Comparison of ENCODE assay signal across 8 cellular contexts in genomic region chr19:6530385-6531162, GRCh38. TPM values are rescaled to one million over a fixed set of nuclear protein-coding genes. Genes with fewer than 3 reads are reported as not detected.
A peak's percentile ranks its signal among the peaks of the same experiment; 100 is the strongest.
DNase-seq lines count a peak whose midpoint lies in the region; ATAC-seq and TF ChIP-seq lines count a peak whose summit lies in the region.

A gene with protein sequence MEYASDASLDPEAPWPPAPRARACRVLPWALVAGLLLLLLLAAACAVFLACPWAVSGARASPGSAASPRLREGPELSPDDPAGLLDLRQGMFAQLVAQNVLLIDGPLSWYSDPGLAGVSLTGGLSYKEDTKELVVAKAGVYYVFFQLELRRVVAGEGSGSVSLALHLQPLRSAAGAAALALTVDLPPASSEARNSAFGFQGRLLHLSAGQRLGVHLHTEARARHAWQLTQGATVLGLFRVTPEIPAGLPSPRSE (plus strand): TSS chr19:6531026. CDS start chr19:6531037, 11 bp downstream.

- H3K9me3 ChIP-seq in A673 (ENCODE audit: low read depth, low read length, poor library complexity, severe bottlenecking): no peaks in the 10 kb centered on the region
- H3K9me3 ChIP-seq in HUES48 (ENCODE audit: control insufficient read depth, insufficient read depth, low read length): no peaks in the 10 kb centered on the region; the same call in 1 of the 2 replicates
- no peaks in the 10 kb centered on the region for H3K9me3 ChIP-seq in neural cell (ENCODE audit: low read length)

- H3K27me3 ChIP-seq in A673 (replicated peaks; ENCODE audit: insufficient read depth, low read depth, low read length, poor library complexity) (no peaks in the 10 kb centered on the region), HUES48 (ENCODE audit: control insufficient read depth, insufficient read depth, low read length) (peaks cover 58% of the 10 kb centered on the region), neural cell (ENCODE audit: insufficient read depth, low read depth, low read length) (peaks cover 33% of the 10 kb centered on the region)

- H3K4me2 ChIP-seq in neural cell (ENCODE audit: low read length): peak within 1 kb of the TSS; percentile 65

- H3K4me1 ChIP-seq in A673 (ENCODE audit: insufficient read depth, low read length, poor library complexity, severe bottlenecking): peaks cover 32% of the 10 kb centered on the region
- peaks cover 12% of the 10 kb centered on the region; the same call in 1 of the 2 replicates for H3K4me1 ChIP-seq in HUES48 (ENCODE audit: control insufficient read depth, insufficient read depth, low read length)

- H3K36me3 ChIP-seq in A673 (ENCODE audit: insufficient read depth, low read length, poor library complexity, severe bottlenecking) (peaks cover 5% of the 10 kb centered on the region), HUES48 (ENCODE audit: control insufficient read depth, insufficient read depth, low read length) (no peaks in the 10 kb centered on the region), neural cell (ENCODE audit: insufficient read depth, low read length) (no peaks in the 10 kb centered on the region)

- peak within 1 kb of the TSS; percentile 94 for H3K4me3 ChIP-seq in A673 (ENCODE audit: low read depth, low read length, poor library complexity, severe bottlenecking)
- H3K4me3 ChIP-seq in HUES48 (ENCODE audit: low read depth, low read length): peak within 1 kb of the TSS; percentile 71
- peak within 1 kb of the TSS; percentile 85 for H3K4me3 ChIP-seq in neural cell (ENCODE audit: low read length)

- H3K36me3 Mint-ChIP-seq in stimulated activated naive CD8-positive, alpha-beta T cell treated with anti-CD3 and anti-CD28 coated beads, Interleukin-15, Interleukin-2, amounts not matched to agents 100 ng/mL and 50 ng/mL, for 24 hours (ENCODE audit: low read depth): peaks cover 7% of the 10 kb centered on the region

- no peaks in the 10 kb centered on the region for H3K9me3 Mint-ChIP-seq in stimulated activated naive CD8-positive, alpha-beta T cell treated with anti-CD3 and anti-CD28 coated beads, Interleukin-15, Interleukin-2, amounts not matched to agents 100 ng/mL and 50 ng/mL, for 24 hours

- peak within 1 kb of the TSS; percentile 90 for H3K27ac Mint-ChIP-seq in stimulated activated naive CD8-positive, alpha-beta T cell treated with anti-CD3 and anti-CD28 coated beads, Interleukin-15, Interleukin-2, amounts not matched to agents 100 ng/mL and 50 ng/mL, for 24 hours

- peak within 1 kb of the TSS; percentile 48; the same call in 1 of the 2 replicates for H3K9ac ChIP-seq in HUES48 (ENCODE audit: low read depth, low read length)
- peak within 1 kb of the TSS; percentile 78 for H3K9ac ChIP-seq in neural cell (ENCODE audit: low read length)

- no peaks in the 10 kb centered on the region for H3K79me2 ChIP-seq in neural cell (replicated peaks; ENCODE audit: insufficient read depth, low read length)

- H3K9me2 ChIP-seq in neural cell (ENCODE audit: insufficient read depth, low read length): no peaks in the 10 kb centered on the region

- POLR2A ChIA-PET in A673 (lab: Charles Lee; ENCODE audit: low non-redundant PET): interaction anchor here (0.5 to 1.0 kb wide), 13 partner anchors 9 to 864 kb away, joined by 3 to 11 read pairs (median 4); partner anchors contain the start of gene CLPP

- TF ChIP-seq CTCF in A673 (conservative IDR thresholded peaks at IDR 0.05; ENCODE audit: low read depth, low read length) (no peak), neural cell (IDR thresholded peaks at IDR 0.05; ENCODE audit: poor library complexity, severe bottlenecking) (no peak)

- TF ChIP-seq EP300 in neural cell (conservative IDR thresholded peaks at IDR 0.05; ENCODE audit: poor library complexity, severe bottlenecking): peak; percentile 39

- peak; percentile 100 for TF ChIP-seq POLR2A in Raji (IDR thresholded peaks at IDR 0.05; ENCODE audit: insufficient read depth, low read depth, low read length)

- H3K4me1 Mint-ChIP-seq in stimulated activated naive CD8-positive, alpha-beta T cell treated with anti-CD3 and anti-CD28 coated beads, Interleukin-15, Interleukin-2, amounts not matched to agents 100 ng/mL and 50 ng/mL, for 24 hours (ENCODE audit: low read depth): peaks cover 38% of the 10 kb centered on the region

- TSS peak; percentile 77 for BruUV-seq in A673 (replicated peaks; lab: Mats Ljungman, UMichigan)

- peak; percentile 92 for DNase-seq in A673 (ENCODE audit: low spot score)
- DNase-seq in activated gamma-delta T cell (lab: John Stamatoyannopoulos, UW): peak; percentile 65
- DNase-seq in fibroblast of the conjunctiva (ENCODE audit: low read depth): peak; percentile 66

- peak; percentile 40 for TF ChIP-seq RAD21 in neural cell (conservative IDR thresholded peaks at IDR 0.05)

- H3K27ac ChIP-seq in A673 (ENCODE audit: low read depth, low read length, poor library complexity, severe bottlenecking) (peak within 1 kb of the TSS; percentile 95), HUES48 (ENCODE audit: low read depth, low read length) (no peak within 1 kb of the TSS), neural cell (ENCODE audit: low read length) (no peak within 1 kb of the TSS)

- no peaks in the 10 kb centered on the region for H3F3A ChIP-seq in neural cell (ENCODE audit: insufficient read depth, low read length, poor library complexity, severe bottlenecking)

- ATAC-seq in GM18873 (IDR thresholded peaks at IDR 0.05; ENCODE audit: low FRiP score, unreplicated experiment): peak; percentile 35

- peak within 1 kb of the TSS; percentile 88 for H3K4me3 Mint-ChIP-seq in stimulated activated naive CD8-positive, alpha-beta T cell treated with anti-CD3 and anti-CD28 coated beads, Interleukin-15, Interleukin-2, amounts not matched to agents 100 ng/mL and 50 ng/mL, for 24 hours

- H3K27me3 Mint-ChIP-seq in stimulated activated naive CD8-positive, alpha-beta T cell treated with anti-CD3 and anti-CD28 coated beads, Interleukin-15, Interleukin-2, amounts not matched to agents 100 ng/mL and 50 ng/mL, for 24 hours: peaks cover 35% of the 10 kb centered on the region

- intact Hi-C loops in A673 (cut with micrococcal nuclease; ENCODE audit: unreplicated experiment): no loop called here

- CTCF ChIA-PET in A673 (lab: Charles Lee): interaction anchor here (0.6 to 1.0 kb wide), 2 partner anchors 12 to 14 kb away, joined by 3 to 8 read pairs; no protein-coding TSS in a partner anchor

- peak within 1 kb of the TSS; percentile 66 for H2AFZ ChIP-seq in neural cell (ENCODE audit: low read depth, low read length)

- H4K20me1 ChIP-seq in neural cell (ENCODE audit: insufficient read depth): no peaks in the 10 kb centered on the region

TF ChIP-seq in neural cell, 6 proteins besides CTCF, POLR2A, EP300 and RAD21:
- TF ChIP-seq POLR2AphosphoS5 (IDR thresholded peaks at IDR 0.05): peak; percentile 79
- TF ChIP-seq EZH2 (IDR thresholded peaks at IDR 0.05; ENCODE audit: borderline replicate concordance, insufficient read depth, low read length, poor library complexity, severe bottlenecking): no peak
- TF ChIP-seq, protein P1, sequence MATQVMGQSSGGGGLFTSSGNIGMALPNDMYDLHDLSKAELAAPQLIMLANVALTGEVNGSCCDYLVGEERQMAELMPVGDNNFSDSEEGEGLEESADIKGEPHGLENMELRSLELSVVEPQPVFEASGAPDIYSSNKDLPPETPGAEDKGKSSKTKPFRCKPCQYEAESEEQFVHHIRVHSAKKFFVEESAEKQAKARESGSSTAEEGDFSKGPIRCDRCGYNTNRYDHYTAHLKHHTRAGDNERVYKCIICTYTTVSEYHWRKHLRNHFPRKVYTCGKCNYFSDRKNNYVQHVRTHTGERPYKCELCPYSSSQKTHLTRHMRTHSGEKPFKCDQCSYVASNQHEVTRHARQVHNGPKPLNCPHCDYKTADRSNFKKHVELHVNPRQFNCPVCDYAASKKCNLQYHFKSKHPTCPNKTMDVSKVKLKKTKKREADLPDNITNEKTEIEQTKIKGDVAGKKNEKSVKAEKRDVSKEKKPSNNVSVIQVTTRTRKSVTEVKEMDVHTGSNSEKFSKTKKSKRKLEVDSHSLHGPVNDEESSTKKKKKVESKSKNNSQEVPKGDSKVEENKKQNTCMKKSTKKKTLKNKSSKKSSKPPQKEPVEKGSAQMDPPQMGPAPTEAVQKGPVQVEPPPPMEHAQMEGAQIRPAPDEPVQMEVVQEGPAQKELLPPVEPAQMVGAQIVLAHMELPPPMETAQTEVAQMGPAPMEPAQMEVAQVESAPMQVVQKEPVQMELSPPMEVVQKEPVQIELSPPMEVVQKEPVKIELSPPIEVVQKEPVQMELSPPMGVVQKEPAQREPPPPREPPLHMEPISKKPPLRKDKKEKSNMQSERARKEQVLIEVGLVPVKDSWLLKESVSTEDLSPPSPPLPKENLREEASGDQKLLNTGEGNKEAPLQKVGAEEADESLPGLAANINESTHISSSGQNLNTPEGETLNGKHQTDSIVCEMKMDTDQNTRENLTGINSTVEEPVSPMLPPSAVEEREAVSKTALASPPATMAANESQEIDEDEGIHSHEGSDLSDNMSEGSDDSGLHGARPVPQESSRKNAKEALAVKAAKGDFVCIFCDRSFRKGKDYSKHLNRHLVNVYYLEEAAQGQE (IDR thresholded peaks at IDR 0.05; ENCODE audit: borderline replicate concordance): peak; percentile 26
- TF ChIP-seq TAF1 (IDR thresholded peaks at IDR 0.05; ENCODE audit: low read depth): peak; percentile 78
- peak; percentile 66 for TF ChIP-seq MXI1 (conservative IDR thresholded peaks at IDR 0.05; ENCODE audit: poor library complexity, severe bottlenecking)
- no peak for TF ChIP-seq SMC3 (conservative IDR thresholded peaks at IDR 0.05; ENCODE audit: poor library complexity)

RNA-seq across cellular contexts. Expression of the gene that starts here (rescaled TPM):
- total RNA-seq in A673 (2021): 10.0 and 11.1 TPM in 2 replicates
- 0.86 and 1.3 TPM in 2 replicates for polyA plus RNA-seq in neural cell
- polyA minus RNA-seq in neural cell: 1.9 and 2.3 TPM in 2 replicates
